Comparison of ENCODE assay signal across 20 cellular contexts in genomic region chr7:74672343-74672915, GRCh38. TPM values are rescaled to one million over a fixed set of nuclear protein-coding genes. Genes with fewer than 3 reads are reported as not detected.
DNase-seq lines count a peak whose midpoint lies in the region; ATAC-seq and TF ChIP-seq lines count a peak whose summit lies in the region.
"Had no signal": no experiment of that assay in that cellular context is flagged by ENCODE, and none has a peak within 500 bp of the region (broad histone marks: within the 10 kb centered on the region; RNA-seq: fewer than 3 reads in every experiment).

No MANE protein-coding gene starts in this region.

- WGBS in trophoblast cell (ENCODE audit: extremely low coverage, insufficient coverage, insufficient read length) = no CpG with 5 or more reads among the region's 6 CpGs

- H3K4me1 Mint-ChIP-seq in CD4-positive, alpha-beta T cell (ENCODE audit: low read depth) = peaks cover 55% of the 10 kb centered on the region

- POLR2A ChIA-PET in CD4-positive, alpha-beta T cell (lab: Charles Lee) = interaction anchor here (0.6 to 1.4 kb wide), 3 partner anchors 9 to 48 kb away, joined by 3 to 4 read pairs (median 3); no protein-coding TSS in a partner anchor
- POLR2A ChIA-PET in HEK293T (lab: Yijun Ruan, JAX) = no interaction called here

- H3K4me1 ChIP-seq in trophoblast cell (ENCODE audit: control insufficient read depth in 1 of 2, insufficient read depth in 2 of 2, low read length in 2 of 2) = peaks cover 0 to 2% of the 10 kb centered on the region in 2 experiments

- H3K4me3 ChIP-seq in SK-N-MC = no peak overlapping the region
- H3K4me3 ChIP-seq in fibroblast of pulmonary artery (replicated peaks; ENCODE audit: low read depth, low read length) = no peak overlapping the region
- no peak overlapping the region for H3K4me3 ChIP-seq in trophoblast cell (ENCODE audit: low read depth, low read length)
- H3K4me3 ChIP-seq: GM12878 had no signal

- no peak overlapping the region for H2AK5ac ChIP-seq in trophoblast cell (ENCODE audit: low read length)

- peak overlapping the region; percentile 62 for H3K27ac Mint-ChIP-seq in CD4-positive, alpha-beta T cell

- no peak overlapping the region for H4K12ac ChIP-seq in trophoblast cell (ENCODE audit: low read depth, low read length)

- no peaks in the 10 kb centered on the region for H3K27me3 ChIP-seq in CD4-positive, alpha-beta T cell (ENCODE audit: control insufficient read depth, insufficient read depth, low read length)
- H3K27me3 ChIP-seq in trophoblast cell (ENCODE audit: insufficient read depth, low read length) = no peaks in the 10 kb centered on the region
- H3K27me3 ChIP-seq: brain microvascular endothelial cell had no signal

- H4K91ac ChIP-seq in trophoblast cell (ENCODE audit: low read depth, low read length) = no peak overlapping the region

- H3K9me3 ChIP-seq in CD4-positive, alpha-beta T cell (ENCODE audit: control insufficient read depth, low read length) = no peaks in the 10 kb centered on the region
- no peaks in the 10 kb centered on the region for H3K9me3 ChIP-seq in SK-N-MC (ENCODE audit: low read depth, low read length)
- no peaks in the 10 kb centered on the region for H3K9me3 ChIP-seq in trophoblast cell (ENCODE audit: insufficient read depth, low read depth, low read length)

- no peaks in the 10 kb centered on the region for H3K79me1 ChIP-seq in trophoblast cell (ENCODE audit: low read length)

- CTCF ChIA-PET in CD4-positive, alpha-beta T cell (lab: Charles Lee) = no interaction called here
- CTCF ChIA-PET in HEK293T (lab: Yijun Ruan, JAX) = interaction anchor here (1.1 kb wide), 1 partner anchor 11 kb away, joined by 3 read pairs; no protein-coding TSS in a partner anchor

- H3K27me3 Mint-ChIP-seq in CD4-positive, alpha-beta T cell = no peaks in the 10 kb centered on the region

- intact Hi-C loops in CD4-positive, alpha-beta T cell (cut with DNase I, micrococcal nuclease) = loop anchor here in 1 of 2 experiments (2.0 kb wide), 1 partner anchor 16 kb away; the partner anchor contains the start of gene GTF2I

- no peak overlapping the region for H3K18ac ChIP-seq in trophoblast cell (ENCODE audit: low read length)

- H3K4ac ChIP-seq in trophoblast cell (ENCODE audit: low read depth, low read length) = peak overlapping the region; percentile 76

- no peak overlapping the region for H4K8ac ChIP-seq in trophoblast cell (ENCODE audit: low read depth, low read length)

- H3K9ac ChIP-seq in SK-N-MC (ENCODE audit: insufficient read length) = no peak overlapping the region
- no peak overlapping the region for H3K9ac ChIP-seq in trophoblast cell (ENCODE audit: low read length)

- no peak for ATAC-seq in CD4-positive, alpha-beta T cell (ENCODE audit: poor library complexity)
- ATAC-seq in HG03159 (IDR thresholded peaks at IDR 0.05; ENCODE audit: unreplicated experiment) = no peak
- ATAC-seq: activated CD4-positive, CD25-positive, alpha-beta regulatory T cell treated with anti-CD3 and anti-CD28 coated beads, Interleukin-2, amount 50 U/mL, for 24 hours; GM12878 had no signal

- peaks cover 28% of the 10 kb centered on the region for H3K36me3 ChIP-seq in SK-N-MC (ENCODE audit: insufficient read depth, low read length)
- H3K36me3 ChIP-seq in trophoblast cell (ENCODE audit: control insufficient read depth in 1 of 2, insufficient read depth in 2 of 2, low read length in 2 of 2) = peaks cover 6 to 7% of the 10 kb centered on the region in 2 experiments

- DNase-seq in CD4-positive, alpha-beta T cell = no peak
- DNase-seq in SK-N-MC (ENCODE audit: low read depth, low spot score) (no peak), fibroblast of pulmonary artery (ENCODE audit: low read depth) (peak; percentile 56), trophoblast cell (no peak), HEK293T (ENCODE audit: extremely low spot score) (no peak), HuH-7.5 (ENCODE audit: low spot score) (no peak), DMS79 (lab: John Stamatoyannopoulos, UW) (no peak)
- DNase-seq: activated naive CD4-positive, alpha-beta T cell treated with anti-CD3 and anti-CD28 coated beads, Interleukin-2, amount 50 U/mL, for 16 hours; brain microvascular endothelial cell; Calu3; effector CD4-positive, alpha-beta T cell; foreskin fibroblast; GOT3; Kasumi-1; left cardiac atrium; NCI-H146; NCI-H2227 treated with DMSO at 0.1 percent for 48 hours had no signal

- no peaks in the 10 kb centered on the region for H3K9me3 Mint-ChIP-seq in CD4-positive, alpha-beta T cell

- H3K4me3 Mint-ChIP-seq in CD4-positive, alpha-beta T cell = no peak overlapping the region

- peaks cover 5% of the 10 kb centered on the region for H3K79me2 ChIP-seq in trophoblast cell (ENCODE audit: control insufficient read depth, insufficient read depth, low read length, poor library complexity)

- H2BK12ac ChIP-seq in trophoblast cell (ENCODE audit: low read length) = no peak overlapping the region

- no peak overlapping the region for H3K4me2 ChIP-seq in trophoblast cell (ENCODE audit: low read length)

- no peak overlapping the region for H3K14ac ChIP-seq in trophoblast cell (ENCODE audit: low read length)

- H2BK120ac ChIP-seq in trophoblast cell (ENCODE audit: insufficient read depth, low read length, poor library complexity) = no peak overlapping the region

- no peak for TF ChIP-seq CTCF in CD4-positive, alpha-beta T cell (IDR thresholded peaks at IDR 0.05)
- TF ChIP-seq CTCF in fibroblast of pulmonary artery (IDR thresholded peaks at IDR 0.05; ENCODE audit: low read length, missing control alignments) = no peak

- no peak overlapping the region for H3K27ac ChIP-seq in CD4-positive, alpha-beta T cell (ENCODE audit: low read depth, low read length)
- H3K27ac ChIP-seq in SK-N-MC (peak overlapping the region; percentile 67; the same call in 1 of the 2 replicates), trophoblast cell (ENCODE audit: low read depth, low read length) (no peak overlapping the region)
- H3K27ac ChIP-seq: brain microvascular endothelial cell had no signal

- no peak overlapping the region for H2BK5ac ChIP-seq in trophoblast cell (ENCODE audit: low read depth, low read length, poor library complexity)

- peaks cover 32% of the 10 kb centered on the region for H3K36me3 Mint-ChIP-seq in CD4-positive, alpha-beta T cell (ENCODE audit: low read depth)

- H3K23ac ChIP-seq in trophoblast cell (ENCODE audit: low read length) = no peak overlapping the region

- H2AFZ ChIP-seq in trophoblast cell (ENCODE audit: insufficient read depth, low read length, poor library complexity) = no peak overlapping the region

TF ChIP-seq in HEK293T, 16 proteins besides CTCF, POLR2A, EP300 and RAD21:
- no peak for TF ChIP-seq FOXK2 (IDR thresholded peaks at IDR 0.05)
- TF ChIP-seq BHLHE40 (IDR thresholded peaks at IDR 0.05; ENCODE audit: borderline replicate concordance) = no peak
- TF ChIP-seq ZNF384 (IDR thresholded peaks at IDR 0.05) = no peak
- no peak for TF ChIP-seq L3MBTL2 (conservative IDR thresholded peaks at IDR 0.05)
- no peak for TF ChIP-seq LEF1 (IDR thresholded peaks at IDR 0.05; ENCODE audit: borderline replicate concordance)
- no peak for TF ChIP-seq ELF4 (IDR thresholded peaks at IDR 0.05)
- no peak for TF ChIP-seq SP1 (IDR thresholded peaks at IDR 0.05)
- TF ChIP-seq ARNT (IDR thresholded peaks at IDR 0.05) = no peak
- TF ChIP-seq FOXM1 (IDR thresholded peaks at IDR 0.05; ENCODE audit: borderline replicate concordance) = no peak
- TF ChIP-seq CTBP1 (IDR thresholded peaks at IDR 0.05; ENCODE audit: borderline replicate concordance) = no peak
- TF ChIP-seq PKNOX1 (IDR thresholded peaks at IDR 0.05) = no peak
- no peak for TF ChIP-seq FOXA1 (IDR thresholded peaks at IDR 0.05)
- TF ChIP-seq NFRKB (IDR thresholded peaks at IDR 0.05) = no peak

RNA-seq across cellular contexts. Expression of gene GTF2I, which starts 14.9 kb away (rescaled TPM):
- total RNA-seq in CD4-positive, alpha-beta T cell = 100 to 1,000 TPM; 105 to 109 TPM
- 172 and 177 TPM in 2 replicates for polyA plus RNA-seq in trophoblast cell (2013)
